In the genomic region with DNA sequence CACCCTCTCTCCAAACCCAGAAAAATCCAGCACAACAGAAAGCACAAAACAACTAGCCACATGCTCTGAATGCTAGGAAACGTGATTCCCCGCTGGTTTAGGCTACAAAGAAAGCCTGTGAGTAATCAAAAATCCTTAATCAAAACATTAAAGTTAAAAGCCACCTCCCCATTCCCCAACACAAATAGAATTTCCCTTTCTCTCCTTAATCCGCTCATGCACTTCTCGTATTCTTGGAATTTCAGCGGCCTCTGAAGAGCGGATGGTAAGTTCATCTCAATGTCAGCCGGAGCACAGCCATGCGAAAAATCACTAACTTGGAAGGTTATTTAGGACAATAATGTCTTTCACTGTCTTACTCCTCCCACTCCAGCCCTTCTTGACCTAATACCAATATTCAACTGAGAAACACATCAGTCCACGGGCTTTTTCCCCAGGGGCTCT, we compare ENCODE assay signal across 8 cellular contexts.
DNase-seq lines count a peak whose midpoint lies in the region; ATAC-seq and TF ChIP-seq lines count a peak whose summit lies in the region.

No MANE protein-coding gene starts in this region.

- peak; percentile 28 for DNase-seq in GM03348 (ENCODE audit: low spot score)
- DNase-seq in SK-MEL-5 (ENCODE audit: low read depth, low spot score): peak; percentile 82
- peak; percentile 34 to 66 for DNase-seq in foreskin keratinocyte
- peak; percentile 81 for DNase-seq in osteoblast (ENCODE audit: insufficient read length, low spot score, missing footprints)
- no peak for DNase-seq in NK-92 treated with Interleukin-12 subunit alpha and Interleukin-12 subunit beta, amount 100 ng/mL, for 24 hours (lab: John Stamatoyannopoulos, UW)
- DNase-seq in RPMI8226: no peak

- no peaks in the 10 kb centered on the region for H3K9me3 ChIP-seq in osteoblast (ENCODE audit: low read depth, low read length)

- H2AFZ ChIP-seq in osteoblast (ENCODE audit: low read length): peak overlapping the region; percentile 82

- no peaks in the 10 kb centered on the region for H3K36me3 ChIP-seq in osteoblast (ENCODE audit: insufficient read depth, low read length)

- H3K4me3 ChIP-seq in osteoblast (ENCODE audit: insufficient read depth, low read length): peak overlapping the region; percentile 87

- in situ Hi-C loops in SK-MEL-5 (cut with HindIII; ENCODE audit: low pct_unique_long_range_greater_than_20kb, low sequenced_read_pairs): no loop called here

- H3K27me3 ChIP-seq in foreskin keratinocyte (no peaks in the 10 kb centered on the region), osteoblast (ENCODE audit: insufficient read depth, low read length) (no peaks in the 10 kb centered on the region)

- TF ChIP-seq CTCF in foreskin keratinocyte (conservative IDR thresholded peaks at IDR 0.05) (no peak), osteoblast (IDR thresholded peaks at IDR 0.05; ENCODE audit: extremely low read depth, low read depth, low read length) (no peak)

- H3K79me2 ChIP-seq in osteoblast (ENCODE audit: insufficient read depth, low read length): peaks cover 7% of the 10 kb centered on the region

- H3K27ac ChIP-seq in foreskin keratinocyte: peak overlapping the region; percentile 51
- H3K27ac ChIP-seq in osteoblast (ENCODE audit: low read depth, low read length): peak overlapping the region; percentile 46

- ATAC-seq in foreskin keratinocyte (peak; percentile 15), HG02884 (IDR thresholded peaks at IDR 0.05; ENCODE audit: unreplicated experiment) (no peak), HG03025 (IDR thresholded peaks at IDR 0.05; ENCODE audit: low FRiP score, unreplicated experiment) (no peak)

- peak overlapping the region; percentile 97 for H3K4me2 ChIP-seq in osteoblast (ENCODE audit: insufficient read depth, low read length)

- H4K20me1 ChIP-seq in osteoblast (ENCODE audit: insufficient read depth, low read length): no peaks in the 10 kb centered on the region

- H3K4me1 ChIP-seq in foreskin keratinocyte (peaks cover 22% of the 10 kb centered on the region), osteoblast (ENCODE audit: insufficient read depth, low read length) (peaks cover 19% of the 10 kb centered on the region)

Comparison
In these comparisons a context has a peak if more than half of its experiments do, and no peak if none do; other contexts are left out.
1. DNase-seq: peak in GM03348 (single experiment), SK-MEL-5 (single experiment), foreskin keratinocyte (2 of 2) and osteoblast (single experiment); none in NK-92 treated with Interleukin-12 subunit alpha and Interleukin-12 subunit beta, amount 100 ng/mL, for 24 hours (single experiment) and RPMI8226 (single experiment).